Comparison of ENCODE assay signal across 1 cellular context in genomic region chr2:186570587-186570986, GRCh38.
TF ChIP-seq lines count a peak whose summit lies in the region.

No MANE protein-coding gene starts in this region.

TF ChIP-seq in HepG2, 621 proteins besides CTCF, POLR2A, EP300 and RAD21 (continued from another document):
- TF ChIP-seq, protein P1, sequence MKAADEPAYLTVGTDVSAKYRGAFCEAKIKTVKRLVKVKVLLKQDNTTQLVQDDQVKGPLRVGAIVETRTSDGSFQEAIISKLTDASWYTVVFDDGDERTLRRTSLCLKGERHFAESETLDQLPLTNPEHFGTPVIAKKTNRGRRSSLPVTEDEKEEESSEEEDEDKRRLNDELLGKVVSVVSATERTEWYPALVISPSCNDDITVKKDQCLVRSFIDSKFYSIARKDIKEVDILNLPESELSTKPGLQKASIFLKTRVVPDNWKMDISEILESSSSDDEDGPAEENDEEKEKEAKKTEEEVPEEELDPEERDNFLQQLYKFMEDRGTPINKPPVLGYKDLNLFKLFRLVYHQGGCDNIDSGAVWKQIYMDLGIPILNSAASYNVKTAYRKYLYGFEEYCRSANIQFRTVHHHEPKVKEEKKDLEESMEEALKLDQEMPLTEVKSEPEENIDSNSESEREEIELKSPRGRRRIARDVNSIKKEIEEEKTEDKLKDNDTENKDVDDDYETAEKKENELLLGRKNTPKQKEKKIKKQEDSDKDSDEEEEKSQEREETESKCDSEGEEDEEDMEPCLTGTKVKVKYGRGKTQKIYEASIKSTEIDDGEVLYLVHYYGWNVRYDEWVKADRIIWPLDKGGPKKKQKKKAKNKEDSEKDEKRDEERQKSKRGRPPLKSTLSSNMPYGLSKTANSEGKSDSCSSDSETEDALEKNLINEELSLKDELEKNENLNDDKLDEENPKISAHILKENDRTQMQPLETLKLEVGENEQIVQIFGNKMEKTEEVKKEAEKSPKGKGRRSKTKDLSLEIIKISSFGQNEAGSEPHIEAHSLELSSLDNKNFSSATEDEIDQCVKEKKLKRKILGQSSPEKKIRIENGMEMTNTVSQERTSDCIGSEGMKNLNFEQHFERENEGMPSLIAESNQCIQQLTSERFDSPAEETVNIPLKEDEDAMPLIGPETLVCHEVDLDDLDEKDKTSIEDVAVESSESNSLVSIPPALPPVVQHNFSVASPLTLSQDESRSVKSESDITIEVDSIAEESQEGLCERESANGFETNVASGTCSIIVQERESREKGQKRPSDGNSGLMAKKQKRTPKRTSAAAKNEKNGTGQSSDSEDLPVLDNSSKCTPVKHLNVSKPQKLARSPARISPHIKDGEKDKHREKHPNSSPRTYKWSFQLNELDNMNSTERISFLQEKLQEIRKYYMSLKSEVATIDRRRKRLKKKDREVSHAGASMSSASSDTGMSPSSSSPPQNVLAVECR (CRISPR knock-in tag; IDR thresholded peaks at IDR 0.05; ENCODE audit: borderline replicate concordance), result no peak
- TF ChIP-seq CREB1 (IDR thresholded peaks at IDR 0.05), result no peak
- TF ChIP-seq CREB1 (CRISPR knock-in tag; IDR thresholded peaks at IDR 0.05), result 0 out of 2 replicates have a peak, but pooled peaks have one; percentile 13
